9 cellular contexts compared by ENCODE assay signal in genomic region chr17:80454557-80455327, GRCh38. TPM values are rescaled to one million over a fixed set of nuclear protein-coding genes. Genes with fewer than 3 reads are reported as not detected.
DNase-seq lines count a peak whose midpoint lies in the region; ATAC-seq, FAIRE-seq and TF ChIP-seq lines count a peak whose summit lies in the region.
"Had no signal": no experiment of that assay in that cellular context is flagged by ENCODE, and none has a peak within 500 bp of the region (broad histone marks: within the 10 kb centered on the region; RNA-seq: fewer than 3 reads in every experiment).

No MANE protein-coding gene starts in this region.

- CTCF ChIA-PET in HepG2 (lab: Yijun Ruan, JAX; ENCODE audit: low intra/inter-chr PET ratio, low total read pairs), result no interaction called here

- peaks cover 25% of the 10 kb centered on the region for H3K4me1 Mint-ChIP-seq in dendritic cell treated with granulocyte-macrophage colony-stimulating factor and Interleukin-4, amounts not matched to agents 40 ng/mL and 50 ng/mL, for 4 days (ENCODE audit: low read depth)

- peak overlapping the region; percentile 100 for H3K4me2 ChIP-seq in HepG2 (ENCODE audit: low read depth, low read length)

- H3K27me3 Mint-ChIP-seq in dendritic cell treated with granulocyte-macrophage colony-stimulating factor and Interleukin-4, amounts not matched to agents 40 ng/mL and 50 ng/mL, for 4 days, result peaks cover 24% of the 10 kb centered on the region

- H3K27ac Mint-ChIP-seq in dendritic cell treated with granulocyte-macrophage colony-stimulating factor and Interleukin-4, amounts not matched to agents 40 ng/mL and 50 ng/mL, for 4 days, result peak overlapping the region; percentile 96

- H3K9me3 Mint-ChIP-seq in dendritic cell treated with granulocyte-macrophage colony-stimulating factor and Interleukin-4, amounts not matched to agents 40 ng/mL and 50 ng/mL, for 4 days, result no peaks in the 10 kb centered on the region

- POLR2A ChIA-PET in HepG2 (lab: Yijun Ruan, JAX), result interaction anchor here (0.7 to 3.1 kb wide), 37 partner anchors 10 to 943 kb away, joined by 3 to 35 read pairs (median 4); partner anchors contain the start of genes CHMP6, EIF4A3, ENDOV and GAA

- FAIRE-seq in HepG2 (lab: Jason Lieb, UNC), result peak; percentile 63

- WGBS in HepG2 (ENCODE audit: low lambda C conversion rate), result 0% methylated on average over 20 of the region's 87 CpGs

- H3K4me3 Mint-ChIP-seq in dendritic cell treated with granulocyte-macrophage colony-stimulating factor and Interleukin-4, amounts not matched to agents 40 ng/mL and 50 ng/mL, for 4 days, result peak overlapping the region; percentile 89

- H3K79me2 ChIP-seq in HepG2 (ENCODE audit: insufficient read depth, low read length), result no peaks in the 10 kb centered on the region

- H4K20me1 ChIP-seq in HepG2 (ENCODE audit: insufficient read depth, low read length), result no peaks in the 10 kb centered on the region

- BruUV-seq in HepG2 (replicated peaks; lab: Mats Ljungman, UMichigan), result no TSS peak

- TF ChIP-seq CTCF in C4-2B (conservative IDR thresholded peaks at IDR 0.05) (no peak), HepG2 (CRISPR knock-in tag; IDR thresholded peaks at IDR 0.05) (peak; percentile 13; the same call in 1 of the 2 replicates)

- peaks cover 9 to 55% of the 10 kb centered on the region in 2 experiments; a peak in 4 of 5 replicates for H3K27me3 ChIP-seq in HepG2 (ENCODE audit: control insufficient read depth in 1 of 2, insufficient read depth in 2 of 2, low read length in 2 of 2)

- TF ChIP-seq RAD21 in HepG2 (CRISPR knock-in tag; IDR thresholded peaks at IDR 0.05), result peak; percentile 75

- intact Hi-C loops in dendritic cell treated with granulocyte-macrophage colony-stimulating factor and Interleukin-4, amounts not matched to agents 40 ng/mL and 50 ng/mL, for 4 days (cut with micrococcal nuclease), result loop anchor here (2.0 kb wide), 1 partner anchor 40 kb away; the partner anchor contains the start of gene ENDOV
- intact Hi-C loops in HepG2 (cut with micrococcal nuclease; ENCODE audit: unreplicated experiment), result no loop called here

- TF ChIP-seq EP300 in HepG2 (IDR thresholded peaks at IDR 0.05; ENCODE audit: low read depth in 2 of 2, low read length in 2 of 2) (0 out of 4 replicates have a peak, but pooled peaks of 1 of the 2 experiments have one; percentile 22), HepG2 (CRISPR knock-in tag; IDR thresholded peaks at IDR 0.05; ENCODE audit: borderline replicate concordance) (no peak; the same call in 1 of the 2 replicates)

- H3K36me3 Mint-ChIP-seq in dendritic cell treated with granulocyte-macrophage colony-stimulating factor and Interleukin-4, amounts not matched to agents 40 ng/mL and 50 ng/mL, for 4 days (ENCODE audit: low read depth), result peaks cover 5% of the 10 kb centered on the region

- H3K4me3 ChIP-seq in HepG2 (replicated peaks in 1 of 3; ENCODE audit: insufficient read depth in 1 of 3, low read depth in 2 of 3, low read length in 3 of 3), result peak overlapping the region; percentile 65 to 88 (median 86)

- TF ChIP-seq POLR2A in HepG2 (IDR thresholded peaks at IDR 0.05; ENCODE audit: insufficient read depth in 1 of 2, low read depth in 2 of 2, low read length in 2 of 2), result peak; percentile 76 to 88

- peak overlapping the region; percentile 93 for H3K27ac ChIP-seq in C4-2B
- peak overlapping the region; percentile 91 for H3K27ac ChIP-seq in HepG2 (ENCODE audit: extremely low read length, insufficient read depth, low read length)

- peak overlapping the region; percentile 95 for H3K9ac ChIP-seq in HepG2 (ENCODE audit: insufficient read depth, low read depth, low read length)

- no peak overlapping the region for H2AFZ ChIP-seq in HepG2 (ENCODE audit: low read length)

- H3K4me1 ChIP-seq in HepG2 (ENCODE audit: insufficient read depth, low read length), result peaks cover 32% of the 10 kb centered on the region

- DNase-seq in NCI-H69 (lab: John Stamatoyannopoulos, UW) (peak; percentile 99), HepG2 (ENCODE audit: low spot score) (peak; percentile 93)
- peak; percentile 89 to 94 for DNase-seq in activated CD4-positive, alpha-beta T cell treated with anti-CD3 and anti-CD28 coated beads, Interleukin-2, amount 50 U/mL, for 24 hours (ENCODE audit: low read depth in 1 of 2, low spot score in 1 of 2)
- peak; percentile 94 to 95 for DNase-seq in stimulated activated CD4-positive, alpha-beta T cell treated with anti-CD3 and anti-CD28 coated beads, Interleukin-2, amount 100 ng/mL, for 48 hours

- peak; percentile 85 for ATAC-seq in GM19372 (IDR thresholded peaks at IDR 0.05; ENCODE audit: low read depth, unreplicated experiment)
- peak; percentile 85 for ATAC-seq in HG03521 (IDR thresholded peaks at IDR 0.05; ENCODE audit: unreplicated experiment)
- peak; percentile 90 for ATAC-seq in HepG2

- no peaks in the 10 kb centered on the region for H3K36me3 ChIP-seq in HepG2 (replicated peaks in 1 of 2; ENCODE audit: control insufficient read depth in 1 of 2, insufficient read depth in 2 of 2, low read length in 2 of 2)

- H3K9me3 ChIP-seq in HepG2 (ENCODE audit: low read length), result no peaks in the 10 kb centered on the region

- in situ Hi-C loops in HepG2 (cut with HindIII; ENCODE audit: extremely low pct_ligation_motif_present, low pct_unique_long_range_greater_than_20kb), result no loop called here

TF ChIP-seq in HepG2, 621 proteins besides CTCF, POLR2A, EP300 and RAD21 (continues in another document):
- TF ChIP-seq MED8 (CRISPR knock-in tag; IDR thresholded peaks at IDR 0.05; ENCODE audit: insufficient replicate concordance), result peak; percentile 91
- TF ChIP-seq CSRNP1 (CRISPR knock-in tag; IDR thresholded peaks at IDR 0.05), result 0 out of 2 replicates have a peak, but pooled peaks have one; percentile 35
- TF ChIP-seq ZNF530 (CRISPR knock-in tag; IDR thresholded peaks at IDR 0.05; ENCODE audit: low read depth), result no peak
- no peak; the same call in 1 of the 2 replicates for TF ChIP-seq IRF2 (CRISPR knock-in tag; IDR thresholded peaks at IDR 0.05)
- TF ChIP-seq ZNF614 (CRISPR knock-in tag; IDR thresholded peaks at IDR 0.05; ENCODE audit: borderline replicate concordance), result peak; percentile 60

RNA-seq across cellular contexts. Expression of gene NPTX1, which starts 21.7 kb away (rescaled TPM):
- not detected in 2 replicates for total RNA-seq in HepG2 (2016; rRNA removed; fragmentation: Illumina TruSeq; extraction: Trizol)
- not detected in 2 replicates for total RNA-seq in HepG2 (2016; cell fraction: cytosol; rRNA removed; fragmentation: Illumina TruSeq; extraction: Trizol; ENCODE audit: low read depth)
- total RNA-seq in HepG2 (2016; cell fraction: insoluble cytoplasmic fraction; rRNA removed; fragmentation: Illumina TruSeq; extraction: Trizol), result not detected in 2 replicates
- not detected in 2 replicates for total RNA-seq in HepG2 (2016; cell fraction: membrane; rRNA removed; fragmentation: Illumina TruSeq; extraction: Trizol)
- not detected in 2 replicates for total RNA-seq in HepG2 (2016; cell fraction: nucleus; rRNA removed; fragmentation: Illumina TruSeq; extraction: Trizol)
- 0.01 TPM in 1 of 2 replicates, not detected in the other for polyA plus RNA-seq in HepG2 (2011; rRNA removed)
- not detected in 2 replicates for polyA plus RNA-seq in HepG2 (2011; cell fraction: cytosol; rRNA removed)
- polyA plus RNA-seq in HepG2 (2011; cell fraction: nucleus; rRNA removed), result not detected in 2 replicates
- not detected in 2 replicates for polyA plus RNA-seq in HepG2 (2012)
- polyA plus RNA-seq in HepG2 (2016; cell fraction: cytosol; fragmentation: Illumina TruSeq; extraction: Trizol; ENCODE audit: low read depth), result not detected in 2 replicates
- not detected in 2 replicates for polyA plus RNA-seq in HepG2 (2016; cell fraction: insoluble cytoplasmic fraction; fragmentation: Illumina TruSeq; extraction: Trizol; ENCODE audit: low read depth)
- polyA plus RNA-seq in HepG2 (2016; cell fraction: membrane; fragmentation: Illumina TruSeq; extraction: Trizol; ENCODE audit: low read depth), result not detected in 2 replicates
- polyA plus RNA-seq in HepG2 (2016; cell fraction: nucleus; fragmentation: Illumina TruSeq; extraction: Trizol; ENCODE audit: insufficient read depth, low read depth), result not detected in 2 replicates
- polyA minus RNA-seq in HepG2 (2011; rRNA and poly(A)+ RNA removed; ENCODE audit: low replicate concordance), result 17.0 TPM in 1 of 2 replicates, not detected in the other
- polyA minus RNA-seq in HepG2 (2011; cell fraction: cytosol; rRNA and poly(A)+ RNA removed), result 0.10 TPM in 1 of 2 replicates, not detected in the other
- 0.25 TPM in 1 of 2 replicates, not detected in the other for polyA minus RNA-seq in HepG2 (2011; cell fraction: nucleus; rRNA and poly(A)+ RNA removed)
- total RNA-seq: subcutaneous adipose tissue had no signal

RNA-seq across cellular contexts. Expression of gene ENDOV, which starts 39.8 kb away (rescaled TPM):
- 15.1 and 16.0 TPM in 2 replicates for total RNA-seq in HepG2 (2016; rRNA removed; fragmentation: Illumina TruSeq; extraction: Trizol)
- 4.7 and 13.7 TPM in 2 replicates for total RNA-seq in HepG2 (2016; cell fraction: cytosol; rRNA removed; fragmentation: Illumina TruSeq; extraction: Trizol; ENCODE audit: low read depth)
- total RNA-seq in HepG2 (2016; cell fraction: insoluble cytoplasmic fraction; rRNA removed; fragmentation: Illumina TruSeq; extraction: Trizol), result 13.4 and 18.2 TPM in 2 replicates
- 11.1 and 11.3 TPM in 2 replicates for total RNA-seq in HepG2 (2016; cell fraction: membrane; rRNA removed; fragmentation: Illumina TruSeq; extraction: Trizol)
- total RNA-seq in HepG2 (2016; cell fraction: nucleus; rRNA removed; fragmentation: Illumina TruSeq; extraction: Trizol), result 12.0 and 13.2 TPM in 2 replicates
- polyA plus RNA-seq in HepG2 (2011; rRNA removed), result 17.1 and 19.8 TPM in 2 replicates
- 12.3 and 17.8 TPM in 2 replicates for polyA plus RNA-seq in HepG2 (2011; cell fraction: cytosol; rRNA removed)
- 45.5 and 45.6 TPM in 2 replicates for polyA plus RNA-seq in HepG2 (2011; cell fraction: nucleus; rRNA removed)
- 11.8 and 15.4 TPM in 2 replicates for polyA plus RNA-seq in HepG2 (2012)
- 5.9 and 6.8 TPM in 2 replicates for polyA plus RNA-seq in HepG2 (2016; cell fraction: cytosol; fragmentation: Illumina TruSeq; extraction: Trizol; ENCODE audit: low read depth)
- 13.7 and 14.0 TPM in 2 replicates for polyA plus RNA-seq in HepG2 (2016; cell fraction: insoluble cytoplasmic fraction; fragmentation: Illumina TruSeq; extraction: Trizol; ENCODE audit: low read depth)
- 8.4 and 8.6 TPM in 2 replicates for polyA plus RNA-seq in HepG2 (2016; cell fraction: membrane; fragmentation: Illumina TruSeq; extraction: Trizol; ENCODE audit: low read depth)
- polyA plus RNA-seq in HepG2 (2016; cell fraction: nucleus; fragmentation: Illumina TruSeq; extraction: Trizol; ENCODE audit: insufficient read depth, low read depth), result 27.6 and 30.0 TPM in 2 replicates
- 28.6 and 32.9 TPM in 2 replicates for polyA minus RNA-seq in HepG2 (2011; rRNA and poly(A)+ RNA removed; ENCODE audit: low replicate concordance)
- 5.3 and 7.2 TPM in 2 replicates for polyA minus RNA-seq in HepG2 (2011; cell fraction: cytosol; rRNA and poly(A)+ RNA removed)
- polyA minus RNA-seq in HepG2 (2011; cell fraction: nucleus; rRNA and poly(A)+ RNA removed), result 33.6 and 36.6 TPM in 2 replicates

Comparison
In these comparisons a context has a peak if more than half of its experiments do, and no peak if none do; other contexts are left out.
1. Peak in every context shown above with its lines: DNase-seq, ATAC-seq, H3K4me3 ChIP-seq and H3K27ac ChIP-seq.